ENCODE assay signal across 8 cellular contexts in the genomic region with DNA sequence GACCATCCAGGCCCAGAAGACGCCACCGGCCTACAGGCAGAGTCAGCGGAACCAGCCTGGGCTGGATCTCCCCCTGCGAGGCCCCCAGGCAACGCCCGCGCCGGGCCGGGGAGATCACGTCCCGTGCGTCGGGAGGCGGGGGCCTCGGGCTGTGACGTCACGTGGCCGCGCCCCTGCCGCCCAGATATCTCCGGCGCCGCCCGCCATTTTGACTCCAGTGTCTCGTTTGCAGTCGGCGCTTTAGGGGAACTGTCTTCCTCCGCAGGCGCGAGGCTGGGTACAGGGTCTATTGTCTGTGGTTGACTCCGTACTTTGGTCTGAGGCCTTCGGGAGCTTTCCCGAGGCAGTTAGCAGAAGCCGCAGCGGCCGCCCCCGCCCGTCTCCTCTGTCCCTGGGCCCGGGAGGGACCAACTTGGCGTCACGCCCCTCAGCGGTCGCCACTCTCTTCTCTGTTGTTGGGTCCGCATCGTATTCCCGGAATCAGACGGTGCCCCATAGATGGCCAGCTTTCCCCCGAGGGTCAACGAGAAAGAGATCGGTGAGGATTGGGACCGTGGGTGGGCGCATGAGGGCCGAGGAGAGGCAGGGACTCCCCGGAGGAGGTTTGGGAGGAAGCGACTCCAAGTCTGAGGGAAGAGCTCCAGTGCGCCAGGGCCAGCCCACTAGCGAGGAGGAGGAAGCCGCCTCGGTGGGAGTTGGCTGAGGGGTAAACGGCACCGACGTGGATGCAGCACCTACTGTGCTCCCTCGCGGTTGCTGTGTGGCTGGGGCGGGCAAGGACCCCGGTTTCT. TPM values are rescaled to one million over a fixed set of nuclear protein-coding genes. Genes with fewer than 3 reads are reported as not detected.
DNase-seq lines count a peak whose midpoint lies in the region; ATAC-seq, FAIRE-seq and TF ChIP-seq lines count a peak whose summit lies in the region.

A gene with protein sequence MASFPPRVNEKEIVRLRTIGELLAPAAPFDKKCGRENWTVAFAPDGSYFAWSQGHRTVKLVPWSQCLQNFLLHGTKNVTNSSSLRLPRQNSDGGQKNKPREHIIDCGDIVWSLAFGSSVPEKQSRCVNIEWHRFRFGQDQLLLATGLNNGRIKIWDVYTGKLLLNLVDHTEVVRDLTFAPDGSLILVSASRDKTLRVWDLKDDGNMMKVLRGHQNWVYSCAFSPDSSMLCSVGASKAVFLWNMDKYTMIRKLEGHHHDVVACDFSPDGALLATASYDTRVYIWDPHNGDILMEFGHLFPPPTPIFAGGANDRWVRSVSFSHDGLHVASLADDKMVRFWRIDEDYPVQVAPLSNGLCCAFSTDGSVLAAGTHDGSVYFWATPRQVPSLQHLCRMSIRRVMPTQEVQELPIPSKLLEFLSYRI (plus strand): TSS at position 217 of the 791 bp plus-strand sequence. CDS start 282 bp downstream, at position 499.

- ATAC-seq in HG02763 (IDR thresholded peaks at IDR 0.05; ENCODE audit: unreplicated experiment) (peak; percentile 81), Right ventricle myocardium inferior (peak; percentile 95), pancreas (peak; percentile 88 to 95 (median 92))

- peak; percentile 99 for TF ChIP-seq POLR2A in GM12891 (IDR thresholded peaks at IDR 0.05; ENCODE audit: low read depth, low read length)
- peak; percentile 90 to 99 for TF ChIP-seq POLR2A in thyroid gland (IDR thresholded peaks at IDR 0.05)

- no peak for TF ChIP-seq CTCF in pancreas (IDR thresholded peaks at IDR 0.05)
- peak in 1 of 6 experiments; percentile 22 for TF ChIP-seq CTCF in thyroid gland (IDR thresholded peaks at IDR 0.05)

- peak; percentile 87 for FAIRE-seq in GM12891 (lab: Jason Lieb, UNC)
- FAIRE-seq in pancreas (lab: Jason Lieb, UNC): no peak

- H3K9me3 ChIP-seq in pancreas: no peaks in the 10 kb centered on the region
- H3K9me3 ChIP-seq in thyroid gland: no peaks in the 10 kb centered on the region

- peaks cover 0 to 28% (median 15%) of the 10 kb centered on the region in 3 donors for H3K4me1 ChIP-seq in pancreas
- H3K4me1 ChIP-seq in thyroid gland: peaks cover 16 to 34% of the 10 kb centered on the region in 2 donors

- DNase-seq in GM12891 (ENCODE audit: insufficient read length, low spot score) (peak; percentile 92), NCI-H128 (lab: John Stamatoyannopoulos, UW; ENCODE audit: unreplicated experiment) (peak; percentile 79), SW 1271 (lab: John Stamatoyannopoulos, UW) (peak; percentile 86 to 92), Right ventricle myocardium inferior (ENCODE audit: missing footprints) (peak; percentile 97), pancreas (peak; percentile 89 to 97 (median 92)), thyroid gland (peak; percentile 94 to 95)
- DNase-seq in activated naive CD8-positive, alpha-beta T cell treated with anti-CD3 and anti-CD28 coated beads, Interleukin-2, amount 50 U/mL, for 16 hours (ENCODE audit: low read depth, low spot score): peak; percentile 77

- intact Hi-C loops in Right ventricle myocardium inferior (cut with DNase I): loop anchor here (1.0 to 2.0 kb wide), 5 partner anchors 29 to 57 kb away; no protein-coding TSS in a partner anchor
- intact Hi-C loops in pancreas (cut with DNase I): no loop called here
- intact Hi-C loops in thyroid gland (cut with DNase I): no loop called here

- H3K27me3 ChIP-seq in pancreas (no peaks in the 10 kb centered on the region), thyroid gland (no peaks in the 10 kb centered on the region)

- H3K36me3 ChIP-seq in pancreas (no peaks in the 10 kb centered on the region), thyroid gland (no peaks in the 10 kb centered on the region)

- H3K4me3 ChIP-seq in pancreas (peak within 1 kb of the TSS; percentile 72 to 97 (median 95)), thyroid gland (replicated peaks in 1 of 3) (peak within 1 kb of the TSS; percentile 84 to 92 (median 86))

- WGBS in pancreas, 2 donors: 0 to 1% methylated on average over 66 of the region's 66 CpGs
- WGBS in thyroid gland, 2 donors: 1% methylated on average over 16 to 38 of the region's 66 CpGs

- H3K27ac ChIP-seq in pancreas (peak within 1 kb of the TSS; percentile 96 to 99 (median 98)), thyroid gland (peak within 1 kb of the TSS; percentile 99 to 100 (median 100))

TF ChIP-seq in GM12891, 5 proteins besides CTCF, POLR2A, EP300 and RAD21:
- TF ChIP-seq TAF1 (IDR thresholded peaks at IDR 0.05; ENCODE audit: low read depth, low read length) (peak; percentile 98), PAX5 (IDR thresholded peaks at IDR 0.05; ENCODE audit: insufficient read depth, low read length, severe bottlenecking) (no peak), POLR2AphosphoS5 (IDR thresholded peaks at IDR 0.05; ENCODE audit: low read depth, low read length) (peak; percentile 99), SPI1 (IDR thresholded peaks at IDR 0.05; ENCODE audit: low read depth, low read length) (peak; percentile 41; the same call in 1 of the 2 replicates), POU2F2 (IDR thresholded peaks at IDR 0.05; ENCODE audit: low read depth, low read length) (peak; percentile 84; the same call in 1 of the 2 replicates)

RNA-seq across cellular contexts. Expression of the gene that starts here (rescaled TPM):
- 90.2 TPM for polyA plus RNA-seq in GM12891 (2012; ENCODE audit: low read depth, missing spikeins)
- 48.7 TPM for total RNA-seq in Right ventricle myocardium inferior
- total RNA-seq in pancreas: 10 to 100 TPM; 41.3 to 73.7 (median 50.3) TPM
- polyA plus RNA-seq in pancreas: 10 to 100 TPM; 49.8 to 84.3 TPM
- 100 to 1,000 TPM in 3 of 4 donors, 10 to 100 TPM in 1; 89.2 to 218 (median 168) TPM for total RNA-seq in thyroid gland

Comparison
In these comparisons a context has a peak if more than half of its experiments do, and no peak if none do; other contexts are left out.
1. Peak in every context shown above with its lines: DNase-seq, ATAC-seq, H3K4me3 ChIP-seq and H3K27ac ChIP-seq.